In genomic region chr9:70413427-70413797, GRCh38 we compare ENCODE assay signal across 1 cellular context.
TF ChIP-seq lines count a peak whose summit lies in the region.

No MANE protein-coding gene starts in this region.

TF ChIP-seq in GM23338, 12 proteins besides CTCF, POLR2A, EP300 and RAD21 (continued from another document):
- no peak for TF ChIP-seq REST (IDR thresholded peaks at IDR 0.05; ENCODE audit: unreplicated experiment)
- no peak for TF ChIP-seq ZNF114 (CRISPR knock-in tag; IDR thresholded peaks at IDR 0.05)
- TF ChIP-seq ZNF462 (CRISPR knock-in tag; IDR thresholded peaks at IDR 0.05), result no peak
TF ChIP-seq in GM23338: peak in this region for 0.
